Comparison of ENCODE assay signal across 26 cellular contexts in genomic region chr16:50531359-50531758, GRCh38. TPM values are rescaled to one million over a fixed set of nuclear protein-coding genes. Genes with fewer than 3 reads are reported as not detected.
DNase-seq lines count a peak whose midpoint lies in the region; ATAC-seq and TF ChIP-seq lines count a peak whose summit lies in the region.
"Had no signal": no experiment of that assay in that cellular context is flagged by ENCODE, and none has a peak within 500 bp of the region (broad histone marks: within the 10 kb centered on the region; RNA-seq: fewer than 3 reads in every experiment).

No MANE protein-coding gene starts in this region.

- peaks cover 9% of the 10 kb centered on the region for H3K4me1 Mint-ChIP-seq in type B pancreatic cell (ENCODE audit: unreplicated experiment)

- no peak overlapping the region for H3K4me2 ChIP-seq in neuronal stem cell (ENCODE audit: insufficient read depth, low read length, poor library complexity, severe bottlenecking)
- H3K4me2 ChIP-seq: BLaER1, SK-N-SH had no signal

- no peak overlapping the region for H3K9ac ChIP-seq in neuronal stem cell (ENCODE audit: low read depth, low read length, poor library complexity)
- H3K9ac ChIP-seq: BLaER1, SK-N-SH had no signal

- H4K91ac ChIP-seq in neuronal stem cell (ENCODE audit: low read depth, low read length, poor library complexity), result no peak overlapping the region

- peaks cover 0 to 2% (median 0%) of the 10 kb centered on the region in 3 experiments for H3K27me3 ChIP-seq in neuronal stem cell (ENCODE audit: control insufficient read depth in 3 of 3, insufficient read depth in 3 of 3, low read depth in 1 of 3, low read length in 3 of 3)
- H3K27me3 ChIP-seq: BLaER1 had no signal

- H2BK120ac ChIP-seq in neuronal stem cell (ENCODE audit: low read depth, low read length), result no peak overlapping the region

- no peak overlapping the region for H2BK15ac ChIP-seq in neuronal stem cell (ENCODE audit: low read length)

- H2AK5ac ChIP-seq in neuronal stem cell (ENCODE audit: low read depth, low read length), result peak overlapping the region; percentile 36

- whole genome bisulfite sequencing in neuronal stem cell (ENCODE audit: extremely low coverage in 2 of 2, insufficient read length in 2 of 2, insufficient replicate concordance in 1 of 2), 2 donors, result no CpG with 5 or more reads among the region's 2 CpGs

- DNase-seq in cardiac septum (ENCODE audit: low spot score) (peak; percentile 38), left ventricle myocardium superior (no peak), ecto neural progenitor cell (ENCODE audit: low spot score) (peak; percentile 15), neuronal stem cell (ENCODE audit: low spot score) (no peak), type B pancreatic cell (ENCODE audit: extremely low spot score, unreplicated experiment) (peak; percentile 22), NCI-H1048 (lab: John Stamatoyannopoulos, UW) (no peak)
- DNase-seq: CD4-positive, alpha-beta T cell; DMS79; EL; GDM1; IMR-90; KG1; MM.1S; NCI-H1417; NCI-H1694; NCI-H2029 treated with DMSO at 0.1 percent for 48 hours; NCI-H446 treated with DMSO at 0.1 percent for 48 hours; NCI-H526; SK-N-SH; SW 1271 had no signal

- no peak overlapping the region for H3K27ac ChIP-seq in neuronal stem cell (replicated peaks; ENCODE audit: low read length)
- H3K27ac ChIP-seq: BLaER1 had no signal

- no peak for ATAC-seq in left ventricle myocardium superior
- no peak for ATAC-seq in HG03571 (IDR thresholded peaks at IDR 0.05; ENCODE audit: unreplicated experiment)
- ATAC-seq in GM18498 (IDR thresholded peaks at IDR 0.05; ENCODE audit: unreplicated experiment), result no peak
- ATAC-seq: GM12878, Panc1 had no signal

- peak overlapping the region; percentile 44 for H4K8ac ChIP-seq in neuronal stem cell (ENCODE audit: low read depth, low read length)

- peaks cover 3% of the 10 kb centered on the region for H3K27me3 Mint-ChIP-seq in type B pancreatic cell
- H3K27me3 Mint-ChIP-seq: CD4-positive, alpha-beta T cell had no signal

- H2BK5ac ChIP-seq in neuronal stem cell (ENCODE audit: low read length), result no peak overlapping the region

- no peaks in the 10 kb centered on the region for H3K79me1 ChIP-seq in neuronal stem cell (ENCODE audit: low read depth, low read length)

- H3K4me3 Mint-ChIP-seq in type B pancreatic cell, result no peak overlapping the region
- H3K4me3 Mint-ChIP-seq: CD4-positive, alpha-beta T cell had no signal

- no peak overlapping the region for H3K4me3 ChIP-seq in neuronal stem cell (ENCODE audit: low read length in 2 of 2)
- H3K4me3 ChIP-seq: BLaER1, GM12878 had no signal

- H2BK12ac ChIP-seq in neuronal stem cell (ENCODE audit: low read length), result no peak overlapping the region

- H3K14ac ChIP-seq in neuronal stem cell (ENCODE audit: low read length), result no peak overlapping the region

- H3K18ac ChIP-seq in neuronal stem cell (ENCODE audit: low read length), result no peak overlapping the region

- H3K27ac Mint-ChIP-seq in type B pancreatic cell, result no peak overlapping the region
- H3K27ac Mint-ChIP-seq: CD4-positive, alpha-beta T cell had no signal

- no peak overlapping the region for H2AFZ ChIP-seq in neuronal stem cell (ENCODE audit: low read length)

- peaks cover 5% of the 10 kb centered on the region for H3K9me3 Mint-ChIP-seq in type B pancreatic cell

- H3K36me3 ChIP-seq in neuronal stem cell (replicated peaks in 1 of 2; ENCODE audit: control insufficient read depth in 2 of 2, insufficient read depth in 2 of 2, low read length in 2 of 2), result no peaks in the 10 kb centered on the region
- H3K36me3 ChIP-seq: BLaER1 had no signal

- H3K4me1 ChIP-seq in neuronal stem cell (ENCODE audit: control insufficient read depth in 2 of 2, insufficient read depth in 1 of 2, low read depth in 1 of 2, low read length in 2 of 2), result no peaks in the 10 kb centered on the region
- H3K4me1 ChIP-seq: BLaER1, Caco-2 had no signal

- H3K23ac ChIP-seq in neuronal stem cell (ENCODE audit: low read depth, low read length, poor library complexity), result no peak overlapping the region

- H3K36me3 Mint-ChIP-seq in type B pancreatic cell, result no peaks in the 10 kb centered on the region

- H3K4ac ChIP-seq in neuronal stem cell (ENCODE audit: low read length), result no peak overlapping the region

- H3K9me3 ChIP-seq in neuronal stem cell (replicated peaks in 1 of 2; ENCODE audit: control insufficient read depth in 2 of 2, insufficient read depth in 1 of 2, low read depth in 1 of 2, low read length in 2 of 2), result peaks cover 5 to 14% of the 10 kb centered on the region in 2 donors
- H3K9me3 ChIP-seq: SK-N-SH had no signal

- no peak for TF ChIP-seq CTCF in type B pancreatic cell (conservative IDR thresholded peaks at IDR 0.05)

- intact Hi-C loops in cardiac septum (cut with DNase I) (no loop called here), left ventricle myocardium superior (cut with micrococcal nuclease) (no loop called here)

RNA-seq across cellular contexts. Expression of gene NKD1, which starts 16.8 kb away (rescaled TPM):
- total RNA-seq in cardiac septum (0.40 TPM), left ventricle myocardium superior (0.59 TPM), type B pancreatic cell (ENCODE audit: low replicate concordance) (33.8 and 43.2 TPM in 2 replicates)
- 1.4 TPM for polyA plus RNA-seq in neuronal stem cell (2013, experiment 1 of 2)
- 1.7 TPM for polyA plus RNA-seq in neuronal stem cell (2013, experiment 2 of 2)
- total RNA-seq: IMR-90 had no signal
- polyA plus RNA-seq: IMR-90 had no signal

Comparison
In these comparisons a context has a peak if more than half of its experiments do, and no peak if none do; other contexts are left out.
1. DNase-seq: peak in cardiac septum (single experiment), ecto neural progenitor cell (single experiment) and type B pancreatic cell (single experiment); none in left ventricle myocardium superior (single experiment), neuronal stem cell (single experiment) and NCI-H1048 (single experiment).
2. RNA of gene NKD1, which starts 16.8 kb away (total RNA-seq): 33.8 to 43.2 TPM in type B pancreatic cell; 0.59 TPM in left ventricle myocardium superior (single experiment) and 0.40 TPM in cardiac septum (single experiment); every median in the first group is over 10 times any median in the second.